ENCODE assay signal across 31 cellular contexts in genomic region chr7:33916357-33917081, GRCh38. TPM values are rescaled to one million over a fixed set of nuclear protein-coding genes. Genes with fewer than 3 reads are reported as not detected.
DNase-seq lines count a peak whose midpoint lies in the region; ATAC-seq and TF ChIP-seq lines count a peak whose summit lies in the region.
"Had no signal": no experiment of that assay in that cellular context is flagged by ENCODE, and none has a peak within 500 bp of the region (broad histone marks: within the 10 kb centered on the region; RNA-seq: fewer than 3 reads in every experiment).

No MANE protein-coding gene starts in this region.

- H3K23ac ChIP-seq in IMR-90 (ENCODE audit: low read depth, low read length) (no peak overlapping the region), trophoblast cell (ENCODE audit: low read length) (no peak overlapping the region), neuronal stem cell (ENCODE audit: low read depth, low read length, poor library complexity) (no peak overlapping the region)

- H2AFZ ChIP-seq in IMR-90 (replicated peaks; ENCODE audit: low read length, poor library complexity) (peak overlapping the region; percentile 2), trophoblast cell (ENCODE audit: insufficient read depth, low read length, poor library complexity) (no peak overlapping the region), neuronal stem cell (ENCODE audit: low read length) (no peak overlapping the region)

- dilution Hi-C loops in IMR-90 (cut with HindIII; ENCODE audit: low sequenced_read_pairs, unreplicated experiment): no loop called here

- H3K36me3 Mint-ChIP-seq in activated T-cell treated with anti-CD3 and anti-CD28 coated beads, Interleukin-2, amount 50 U/mL, for 24 hours (ENCODE audit: low read depth): no peaks in the 10 kb centered on the region
- H3K36me3 Mint-ChIP-seq: activated naive CD8-positive, alpha-beta T cell treated with anti-CD3 and anti-CD28 coated beads for 36 hours; natural killer cell treated with Interleukin-12 subunit alpha and Interleukin-12 subunit beta and Interleukin-15 and Interleukin-18, amount 100 ng/mL, for 72 hours; stimulated activated naive B cell treated with anti-CD40 and anti-IgM and Interleukin-4, amounts not matched to agents 10 μg/mL and 1 μg/mL and 100 μg/mL, for 72 hours had no signal

- WGBS in IMR-90 (ENCODE audit: extremely low coverage in 2 of 2, insufficient read length in 1 of 2), 2 experiments: no CpG with 5 or more reads among the region's 5 CpGs
- no CpG with 5 or more reads among the region's 5 CpGs for WGBS in trophoblast cell (ENCODE audit: extremely low coverage, insufficient coverage, insufficient read length)
- no CpG with 5 or more reads among the region's 5 CpGs for WGBS in neuronal stem cell (ENCODE audit: extremely low coverage in 2 of 2, insufficient read length in 2 of 2, insufficient replicate concordance in 1 of 2), 2 donors

- H3K36me3 ChIP-seq in IMR-90 (ENCODE audit: control insufficient read depth, insufficient read depth, low read length) (peaks cover 1% of the 10 kb centered on the region; the same call in 1 of the 2 replicates), trophoblast cell (ENCODE audit: control insufficient read depth in 1 of 2, insufficient read depth in 2 of 2, low read length in 2 of 2) (no peaks in the 10 kb centered on the region), neuronal stem cell (replicated peaks in 1 of 2; ENCODE audit: control insufficient read depth in 2 of 2, insufficient read depth in 2 of 2, low read length in 2 of 2) (no peaks in the 10 kb centered on the region)
- H3K36me3 ChIP-seq: ascending aorta, left ventricle myocardium inferior, ovary, thoracic aorta had no signal

- no peak for TF ChIP-seq CTCF in IMR-90 (conservative IDR thresholded peaks at IDR 0.05; ENCODE audit: low read depth, low read length)
- TF ChIP-seq CTCF in choroid plexus epithelial cell (conservative IDR thresholded peaks at IDR 0.05; ENCODE audit: low read depth, low read length): no peak

- CTCF ChIA-PET in IMR-90 (lab: Yijun Ruan, JAX): interaction anchor here (0.5 to 1.3 kb wide), 4 partner anchors 12 to 66 kb away, joined by 3 to 4 read pairs (median 4); no protein-coding TSS in a partner anchor

- intact Hi-C loops in IMR-90 (cut with micrococcal nuclease): no loop called here

- no peaks in the 10 kb centered on the region for H3K79me2 ChIP-seq in trophoblast cell (ENCODE audit: control insufficient read depth, insufficient read depth, low read length, poor library complexity)

- no peak overlapping the region for H2BK20ac ChIP-seq in IMR-90 (ENCODE audit: low read depth, low read length)

- no peak overlapping the region for H3K56ac ChIP-seq in IMR-90 (ENCODE audit: extremely low read depth, insufficient read depth, low read length)

- H2BK5ac ChIP-seq in IMR-90 (ENCODE audit: low read depth, low read length, poor library complexity, severe bottlenecking) (no peak overlapping the region), trophoblast cell (ENCODE audit: low read depth, low read length, poor library complexity) (no peak overlapping the region), neuronal stem cell (ENCODE audit: low read length) (no peak overlapping the region)

- BruUV-seq in IMR-90 (replicated peaks; lab: Mats Ljungman, UMichigan): no TSS peak

- no peak overlapping the region for H3K27ac Mint-ChIP-seq in activated T-cell treated with anti-CD3 and anti-CD28 coated beads, Interleukin-2, amount 50 U/mL, for 24 hours
- H3K27ac Mint-ChIP-seq: activated naive CD8-positive, alpha-beta T cell treated with anti-CD3 and anti-CD28 coated beads for 36 hours; natural killer cell treated with Interleukin-12 subunit alpha and Interleukin-12 subunit beta and Interleukin-15 and Interleukin-18, amount 100 ng/mL, for 72 hours; stimulated activated naive B cell treated with anti-CD40 and anti-IgM and Interleukin-4, amounts not matched to agents 10 μg/mL and 1 μg/mL and 100 μg/mL, for 72 hours had no signal

- H2AK9ac ChIP-seq in IMR-90 (replicated peaks; ENCODE audit: low read depth, low read length, poor library complexity): no peak overlapping the region

- POLR2A ChIA-PET in IMR-90 (lab: Charles Lee; ENCODE audit: unreplicated experiment): no interaction called here

- H3K27me3 Mint-ChIP-seq in activated T-cell treated with anti-CD3 and anti-CD28 coated beads, Interleukin-2, amount 50 U/mL, for 24 hours: peaks cover 7% of the 10 kb centered on the region

- H3K4me3 ChIP-seq in IMR-90 (ENCODE audit: insufficient read depth, low read depth, low read length) (no peak overlapping the region), choroid plexus epithelial cell (ENCODE audit: low read depth, low read length) (no peak overlapping the region), trophoblast cell (ENCODE audit: low read depth, low read length) (no peak overlapping the region), neuronal stem cell (ENCODE audit: low read length in 2 of 2) (no peak overlapping the region)
- H3K4me3 ChIP-seq: ascending aorta, left ventricle myocardium inferior, ovary, SK-N-MC, thoracic aorta had no signal

- no peak overlapping the region for H3K9ac ChIP-seq in IMR-90 (ENCODE audit: low read depth, low read length)
- no peak overlapping the region for H3K9ac ChIP-seq in trophoblast cell (ENCODE audit: low read length)
- H3K9ac ChIP-seq in neuronal stem cell (ENCODE audit: low read depth, low read length, poor library complexity): no peak overlapping the region

- H4K91ac ChIP-seq in IMR-90 (ENCODE audit: insufficient read depth, low read depth, low read length) (no peak overlapping the region), trophoblast cell (ENCODE audit: low read depth, low read length) (no peak overlapping the region), neuronal stem cell (ENCODE audit: low read depth, low read length, poor library complexity) (no peak overlapping the region)

- H4K12ac ChIP-seq in trophoblast cell (ENCODE audit: low read depth, low read length): no peak overlapping the region

- H3K4ac ChIP-seq in IMR-90 (ENCODE audit: low read depth, low read length) (peak overlapping the region; percentile 15; the same call in 1 of the 2 replicates), trophoblast cell (ENCODE audit: low read depth, low read length) (no peak overlapping the region), neuronal stem cell (ENCODE audit: low read length) (no peak overlapping the region)

- H3K18ac ChIP-seq in IMR-90 (ENCODE audit: low read depth, low read length) (no peak overlapping the region; the same call in 1 of the 2 replicates), trophoblast cell (ENCODE audit: low read length) (no peak overlapping the region), neuronal stem cell (ENCODE audit: low read length) (no peak overlapping the region)

- DNase-seq in EL (peak; percentile 34), IMR-90 (peak; percentile 58), choroid plexus epithelial cell (ENCODE audit: low read depth) (peak; percentile 13), trophoblast cell (peak; percentile 58 to 65), neuronal stem cell (ENCODE audit: low spot score) (no peak), NCI-H748 (lab: John Stamatoyannopoulos, UW; ENCODE audit: unreplicated experiment) (no peak)
- no peak for DNase-seq in activated T-cell treated with anti-CD3 and anti-CD28 coated beads, Interleukin-2, amount 50 U/mL, for 24 hours
- DNase-seq: activated CD4-positive, alpha-beta T cell treated with anti-CD3 and anti-CD28 coated beads, Interleukin-2, amount 50 U/mL, for 1 hour; activated naive CD8-positive, alpha-beta T cell treated with anti-CD3 and anti-CD28 coated beads for 36 hours; Calu3; cerebellar nuclear complex; hippocampal formation; Karpas-422; left ventricle myocardium inferior; NCI-H1048; NCI-H187; NCI-H2171 treated with DMSO at 0.1 percent for 48 hours; NCI-H526; ovary; right cardiac atrium; stimulated activated CD4-positive, alpha-beta T cell treated with anti-CD3 and anti-CD28 coated beads, Interleukin-12 subunit alpha, Interleukin-12 subunit beta, amount 100 ng/mL, for 4 hours; stimulated activated CD4-positive, alpha-beta T cell treated with anti-CD3 and anti-CD28 coated beads, Interleukin-4, amount 100 ng/mL, for 24 hours; stimulated activated naive B cell treated with anti-CD40 and anti-IgM and Interleukin-4, amounts not matched to agents 10 μg/mL and 1 μg/mL and 100 μg/mL, for 72 hours had no signal

- no peaks in the 10 kb centered on the region for H4K20me1 ChIP-seq in IMR-90 (ENCODE audit: insufficient read depth, low read length)

- no peak overlapping the region for H3K4me3 Mint-ChIP-seq in activated T-cell treated with anti-CD3 and anti-CD28 coated beads, Interleukin-2, amount 50 U/mL, for 24 hours
- H3K4me3 Mint-ChIP-seq: activated naive CD8-positive, alpha-beta T cell treated with anti-CD3 and anti-CD28 coated beads for 36 hours; natural killer cell treated with Interleukin-12 subunit alpha and Interleukin-12 subunit beta and Interleukin-15 and Interleukin-18, amount 100 ng/mL, for 72 hours; stimulated activated naive B cell treated with anti-CD40 and anti-IgM and Interleukin-4, amounts not matched to agents 10 μg/mL and 1 μg/mL and 100 μg/mL, for 72 hours had no signal

- H3K4me2 ChIP-seq in IMR-90 (ENCODE audit: low read depth, low read length) (peak overlapping the region; percentile 35; the same call in 1 of the 2 replicates), trophoblast cell (ENCODE audit: low read length) (no peak overlapping the region), neuronal stem cell (ENCODE audit: insufficient read depth, low read length, poor library complexity, severe bottlenecking) (no peak overlapping the region)

- H3K9me3 ChIP-seq in IMR-90 (ENCODE audit: control insufficient read depth, insufficient read depth, low read length): no peaks in the 10 kb centered on the region
- H3K9me3 ChIP-seq in trophoblast cell (ENCODE audit: insufficient read depth, low read depth, low read length): no peaks in the 10 kb centered on the region
- H3K9me3 ChIP-seq in neuronal stem cell (replicated peaks in 1 of 2; ENCODE audit: control insufficient read depth in 2 of 2, insufficient read depth in 1 of 2, low read depth in 1 of 2, low read length in 2 of 2): no peaks in the 10 kb centered on the region
- H3K9me3 ChIP-seq: ascending aorta, left ventricle myocardium inferior, ovary, thoracic aorta had no signal

- no peak for TF ChIP-seq POLR2A in IMR-90 (IDR thresholded peaks at IDR 0.05; ENCODE audit: low read depth, low read length)

- H4K8ac ChIP-seq in IMR-90 (ENCODE audit: low read depth in 2 of 2, low read length in 2 of 2): no peak overlapping the region
- no peak overlapping the region for H4K8ac ChIP-seq in trophoblast cell (ENCODE audit: low read depth, low read length)
- no peak overlapping the region for H4K8ac ChIP-seq in neuronal stem cell (ENCODE audit: low read depth, low read length)

- in situ Hi-C loops in IMR-90 (cut with MboI; ENCODE audit: low sequenced_read_pairs): no loop called here

- H3K4me1 ChIP-seq in IMR-90 (ENCODE audit: control insufficient read depth, insufficient read depth, low read length): peaks cover 5% of the 10 kb centered on the region
- H3K4me1 ChIP-seq in trophoblast cell (ENCODE audit: control insufficient read depth in 1 of 2, insufficient read depth in 2 of 2, low read length in 2 of 2): no peaks in the 10 kb centered on the region
- no peaks in the 10 kb centered on the region for H3K4me1 ChIP-seq in neuronal stem cell (ENCODE audit: control insufficient read depth in 2 of 2, insufficient read depth in 1 of 2, low read depth in 1 of 2, low read length in 2 of 2)
- H3K4me1 ChIP-seq: ascending aorta had no signal

- no peak overlapping the region for H3K27ac ChIP-seq in IMR-90 (ENCODE audit: insufficient read depth, low read length)
- H3K27ac ChIP-seq in trophoblast cell (ENCODE audit: low read depth, low read length): no peak overlapping the region
- no peak overlapping the region for H3K27ac ChIP-seq in neuronal stem cell (replicated peaks; ENCODE audit: low read length)
- H3K27ac ChIP-seq: ascending aorta, C4-2B, left ventricle myocardium inferior, ovary, RWPE1, SK-N-MC, thoracic aorta had no signal

- TF ChIP-seq RAD21 in IMR-90 (IDR thresholded peaks at IDR 0.05; ENCODE audit: low read length): no peak

- no peaks in the 10 kb centered on the region for H3K4me1 Mint-ChIP-seq in activated T-cell treated with anti-CD3 and anti-CD28 coated beads, Interleukin-2, amount 50 U/mL, for 24 hours (ENCODE audit: low read depth)
- H3K4me1 Mint-ChIP-seq: activated naive CD8-positive, alpha-beta T cell treated with anti-CD3 and anti-CD28 coated beads for 36 hours; stimulated activated naive B cell treated with anti-CD40 and anti-IgM and Interleukin-4, amounts not matched to agents 10 μg/mL and 1 μg/mL and 100 μg/mL, for 72 hours had no signal

- H3K9me1 ChIP-seq in IMR-90 (ENCODE audit: insufficient read depth, low read length): peaks cover 4% of the 10 kb centered on the region; the same call in 1 of the 2 replicates

- H2BK12ac ChIP-seq in trophoblast cell (ENCODE audit: low read length) (no peak overlapping the region), neuronal stem cell (ENCODE audit: low read length) (no peak overlapping the region)

- H2AK5ac ChIP-seq in IMR-90 (ENCODE audit: low read depth, low read length) (no peak overlapping the region), trophoblast cell (ENCODE audit: low read length) (no peak overlapping the region), neuronal stem cell (ENCODE audit: low read depth, low read length) (no peak overlapping the region)

- H3K9me3 Mint-ChIP-seq in activated T-cell treated with anti-CD3 and anti-CD28 coated beads, Interleukin-2, amount 50 U/mL, for 24 hours: no peaks in the 10 kb centered on the region
- H3K9me3 Mint-ChIP-seq: activated naive CD8-positive, alpha-beta T cell treated with anti-CD3 and anti-CD28 coated beads for 36 hours; natural killer cell treated with Interleukin-12 subunit alpha and Interleukin-12 subunit beta and Interleukin-15 and Interleukin-18, amount 100 ng/mL, for 72 hours; stimulated activated naive B cell treated with anti-CD40 and anti-IgM and Interleukin-4, amounts not matched to agents 10 μg/mL and 1 μg/mL and 100 μg/mL, for 72 hours had no signal

- H2BK15ac ChIP-seq in IMR-90 (ENCODE audit: low read depth, low read length) (peak overlapping the region; percentile 15; the same call in 1 of the 3 replicates), neuronal stem cell (ENCODE audit: low read length) (no peak overlapping the region)

- H3K14ac ChIP-seq in IMR-90 (replicated peaks; ENCODE audit: low read depth, low read length): peak overlapping the region; percentile 12; the same call in 1 of the 2 replicates
- no peak overlapping the region for H3K14ac ChIP-seq in trophoblast cell (ENCODE audit: low read length)
- H3K14ac ChIP-seq in neuronal stem cell (ENCODE audit: low read length): no peak overlapping the region

- H3K27me3 ChIP-seq in IMR-90 (ENCODE audit: control insufficient read depth, insufficient read depth, low read length) (no peaks in the 10 kb centered on the region), trophoblast cell (ENCODE audit: insufficient read depth, low read length) (no peaks in the 10 kb centered on the region), neuronal stem cell (ENCODE audit: control insufficient read depth in 3 of 3, insufficient read depth in 3 of 3, low read depth in 1 of 3, low read length in 3 of 3) (no peaks in the 10 kb centered on the region)
- H3K27me3 ChIP-seq: ascending aorta, ovary had no signal

- no peak overlapping the region for H4K5ac ChIP-seq in IMR-90 (ENCODE audit: low read depth, low read length)

- H3K79me1 ChIP-seq in IMR-90 (ENCODE audit: low read depth in 1 of 2, low read length in 2 of 2) (no peaks in the 10 kb centered on the region), trophoblast cell (ENCODE audit: low read length) (no peaks in the 10 kb centered on the region), neuronal stem cell (ENCODE audit: low read depth, low read length) (no peaks in the 10 kb centered on the region)

- H2BK120ac ChIP-seq in IMR-90 (ENCODE audit: low read depth, low read length) (no peak overlapping the region; the same call in 1 of the 2 replicates), trophoblast cell (ENCODE audit: insufficient read depth, low read length, poor library complexity) (no peak overlapping the region), neuronal stem cell (ENCODE audit: low read depth, low read length) (no peak overlapping the region)

- peak; percentile 37 for ATAC-seq in IMR-90 (ENCODE audit: low read depth)
- no peak for ATAC-seq in GM18517 (IDR thresholded peaks at IDR 0.05; ENCODE audit: unreplicated experiment)
- ATAC-seq: natural killer cell treated with Interleukin-12 subunit alpha and Interleukin-12 subunit beta and Interleukin-15 and Interleukin-18, amount 100 ng/mL, for 72 hours; right cardiac atrium; stimulated activated naive B cell treated with anti-CD40 and anti-IgM and Interleukin-4, amounts not matched to agents 10 μg/mL and 1 μg/mL and 100 μg/mL, for 72 hours had no signal

RNA-seq across cellular contexts. Expression of gene BMPER, which starts 11.2 kb away (rescaled TPM):
- total RNA-seq in IMR-90 (2012; rRNA removed): 7.5 and 7.9 TPM in 2 replicates
- polyA plus RNA-seq in IMR-90 (2012; rRNA removed): 4.6 and 6.2 TPM in 2 replicates
- 4.7 and 5.8 TPM in 2 replicates for polyA plus RNA-seq in IMR-90 (2012; cell fraction: cytosol; rRNA removed)
- polyA plus RNA-seq in IMR-90 (2012; cell fraction: nucleus; rRNA removed; ENCODE audit: low replicate concordance): 6.5 and 7.8 TPM in 2 replicates
- 1.4 and 1.9 TPM in 2 replicates for polyA plus RNA-seq in trophoblast cell (2013)
- polyA plus RNA-seq in neuronal stem cell (2013, experiment 1 of 2): 0.45 TPM
- polyA plus RNA-seq in neuronal stem cell (2013, experiment 2 of 2): 0.64 TPM
- total RNA-seq: activated naive CD8-positive, alpha-beta T cell treated with anti-CD3 and anti-CD28 coated beads for 36 hours; ascending aorta; Calu3; T-helper 2 cell treated with Interferon-gamma antibody and Interleukin-4, amounts not matched to agents 100 ng/mL and 5 ng/mL, for 36 hours had no signal

Comparison
In these comparisons a context has a peak if more than half of its experiments do, and no peak if none do; other contexts are left out.
1. DNase-seq: peak in EL (single experiment), IMR-90 (single experiment), choroid plexus epithelial cell (single experiment) and trophoblast cell (2 of 2); none in activated T-cell treated with anti-CD3 and anti-CD28 coated beads, Interleukin-2, amount 50 U/mL, for 24 hours (single experiment), neuronal stem cell (single experiment) and NCI-H748 (single experiment).